Comparison of ENCODE assay signal across 1 cellular context in genomic region chr17:64343833-64344637, GRCh38.
TF ChIP-seq lines count a peak whose summit lies in the region.

No MANE protein-coding gene starts in this region.

TF ChIP-seq in HepG2, 621 proteins besides CTCF, POLR2A, EP300 and RAD21 (continued from another document):
- TF ChIP-seq DRAP1 (CRISPR knock-in tag; IDR thresholded peaks at IDR 0.05): peak; percentile 41; the same call in 1 of the 2 replicates
- TF ChIP-seq ZSCAN22 (CRISPR knock-in tag; IDR thresholded peaks at IDR 0.05): no peak
- no peak for TF ChIP-seq SOX13 (IDR thresholded peaks at IDR 0.05)
- TF ChIP-seq SOX13 (CRISPR knock-in tag; conservative IDR thresholded peaks at IDR 0.05 in 1 of 2, IDR thresholded peaks at IDR 0.05 in 1 of 2): peak in 1 of 2 experiments; percentile 46; a peak in 1 of 4 replicates
- no peak for TF ChIP-seq SUZ12 (IDR thresholded peaks at IDR 0.05; ENCODE audit: low read depth, low read length)
- TF ChIP-seq ZNF501 (CRISPR knock-in tag; IDR thresholded peaks at IDR 0.05): no peak
- TF ChIP-seq NFKB2 (CRISPR knock-in tag; IDR thresholded peaks at IDR 0.05; ENCODE audit: borderline replicate concordance): no peak
- no peak for TF ChIP-seq GATAD1 (CRISPR knock-in tag; IDR thresholded peaks at IDR 0.05)
- TF ChIP-seq ELF3 (CRISPR knock-in tag; IDR thresholded peaks at IDR 0.05): peak; percentile 92
- 0 out of 2 replicates have a peak, but pooled peaks have one; percentile 9 for TF ChIP-seq ZNF547 (CRISPR knock-in tag; IDR thresholded peaks at IDR 0.05)
- no peak for TF ChIP-seq SRSF1 (optimal IDR thresholded peaks at IDR 0.05; ENCODE audit: low read depth, low read length)
- 0 out of 2 replicates have a peak, but pooled peaks have one; percentile 39 for TF ChIP-seq ERF (CRISPR knock-in tag; IDR thresholded peaks at IDR 0.05)
- no peak for TF ChIP-seq PHB2 (IDR thresholded peaks at IDR 0.05; ENCODE audit: partially characterized antibody)
- no peak for TF ChIP-seq CHD2 (IDR thresholded peaks at IDR 0.05; ENCODE audit: low read depth, low read length)
- no peak; the same call in 1 of the 2 replicates for TF ChIP-seq PITX1 (CRISPR knock-in tag; IDR thresholded peaks at IDR 0.05)
- peak; percentile 26 for TF ChIP-seq ELF1 (CRISPR knock-in tag; IDR thresholded peaks at IDR 0.05)
- TF ChIP-seq PAXIP1 (CRISPR knock-in tag; conservative IDR thresholded peaks at IDR 0.05): peak; percentile 54
- TF ChIP-seq ZNF350 (CRISPR knock-in tag; IDR thresholded peaks at IDR 0.05; ENCODE audit: borderline replicate concordance, low read depth): no peak
- no peak for TF ChIP-seq ZNF543 (CRISPR knock-in tag; IDR thresholded peaks at IDR 0.05)
- 0 out of 2 replicates have a peak, but pooled peaks have one; percentile 38 for TF ChIP-seq MIXL1 (CRISPR knock-in tag; IDR thresholded peaks at IDR 0.05)
- TF ChIP-seq AKAP8 (CRISPR knock-in tag; IDR thresholded peaks at IDR 0.05): 0 out of 2 replicates have a peak, but pooled peaks have one; percentile 41
- TF ChIP-seq FOXP4 (CRISPR knock-in tag; IDR thresholded peaks at IDR 0.05): peak; percentile 32; the same call in 1 of the 2 replicates
- peak in 1 of 2 experiments; percentile 42; a peak in 1 of 4 replicates for TF ChIP-seq HMGXB4 (CRISPR knock-in tag; IDR thresholded peaks at IDR 0.05; ENCODE audit: borderline replicate concordance in 1 of 2, low read depth in 1 of 2)
- TF ChIP-seq SP5 (CRISPR knock-in tag; IDR thresholded peaks at IDR 0.05; ENCODE audit: borderline replicate concordance, low read depth): 0 out of 2 replicates have a peak, but pooled peaks have one; percentile 24
- no peak for TF ChIP-seq ZBTB26 (CRISPR knock-in tag; IDR thresholded peaks at IDR 0.05; ENCODE audit: borderline replicate concordance)
- TF ChIP-seq MED1 (CRISPR knock-in tag; IDR thresholded peaks at IDR 0.05): peak; percentile 64
- TF ChIP-seq ZNF567 (CRISPR knock-in tag; IDR thresholded peaks at IDR 0.05; ENCODE audit: borderline replicate concordance): no peak
- TF ChIP-seq TBX2 (CRISPR knock-in tag; IDR thresholded peaks at IDR 0.05; ENCODE audit: borderline replicate concordance): peak; percentile 73; the same call in 1 of the 2 replicates
- TF ChIP-seq ZBTB38 (CRISPR knock-in tag; IDR thresholded peaks at IDR 0.05): no peak
- TF ChIP-seq MAFF (IDR thresholded peaks at IDR 0.05; ENCODE audit: low read depth, low read length): no peak
- TF ChIP-seq SMARCC2 (IDR thresholded peaks at IDR 0.05): no peak
- TF ChIP-seq ZNF292 (CRISPR knock-in tag; IDR thresholded peaks at IDR 0.05; ENCODE audit: borderline replicate concordance, low read depth): peak; percentile 56; the same call in 1 of the 2 replicates
TF ChIP-seq in HepG2: peak in this region for 60.
